Comparison of ENCODE assay signal across 14 cellular contexts in genomic region chrX:17580529-17581155, GRCh38.
DNase-seq lines count a peak whose midpoint lies in the region; ATAC-seq, FAIRE-seq and TF ChIP-seq lines count a peak whose summit lies in the region.
"Had no signal": no experiment of that assay in that cellular context is flagged by ENCODE, and none has a peak within 500 bp of the region (broad histone marks: within the 10 kb centered on the region; RNA-seq: fewer than 3 reads in every experiment).

No MANE protein-coding gene starts in this region.

- no TSS peak for BruUV-seq in endothelial cell of umbilical vein (replicated peaks; lab: Mats Ljungman, UMichigan)

- H3K9ac ChIP-seq in endothelial cell of umbilical vein (replicated peaks; ENCODE audit: extremely low read depth, insufficient read depth, low read length), result no peak overlapping the region

- peaks cover 74% of the 10 kb centered on the region for H3K4me1 Mint-ChIP-seq in HFFc6 (ENCODE audit: low read depth)
- H3K4me1 Mint-ChIP-seq: activated CD4-positive, alpha-beta T cell treated with anti-CD3 and anti-CD28 coated beads, Interleukin-2, amount 10 ng/mL, durations not matched to agents 7 days and 5 days had no signal

- no peaks in the 10 kb centered on the region for H3K27me3 Mint-ChIP-seq in HFFc6 (ENCODE audit: insufficient read depth)

- TF ChIP-seq CTCF in HFFc6 (IDR thresholded peaks at IDR 0.05) (no peak), endothelial cell of umbilical vein (IDR thresholded peaks at IDR 0.05; ENCODE audit: extremely low read depth in 1 of 2, insufficient read depth in 1 of 2, low read depth in 1 of 2, low read length in 2 of 2) (no peak), kidney epithelial cell (IDR thresholded peaks at IDR 0.05; ENCODE audit: insufficient read depth, low read length, poor library complexity, severe bottlenecking) (no peak), tibial artery (IDR thresholded peaks at IDR 0.05) (no peak), upper lobe of right lung (IDR thresholded peaks at IDR 0.05) (no peak)

- no peak for ATAC-seq in upper lobe of right lung

- no peaks in the 10 kb centered on the region for H3K9me3 Mint-ChIP-seq in HFFc6
- H3K9me3 Mint-ChIP-seq: activated CD4-positive, alpha-beta T cell treated with anti-CD3 and anti-CD28 coated beads, Interleukin-2, amount 10 ng/mL, durations not matched to agents 7 days and 5 days; dendritic cell treated with granulocyte-macrophage colony-stimulating factor and Interleukin-4, amounts not matched to agents 40 ng/mL and 50 ng/mL, for 4 days had no signal

- FAIRE-seq in endothelial cell of umbilical vein (lab: Jason Lieb, UNC), result peak; percentile 71

- no peaks in the 10 kb centered on the region for H3K79me2 ChIP-seq in endothelial cell of umbilical vein (ENCODE audit: control insufficient read depth, insufficient read depth, low read length)

- peak; percentile 58 for DNase-seq in HFFc6
- peak; percentile 39 for DNase-seq in endothelial cell of umbilical vein (ENCODE audit: low read depth, low spot score)
- peak; percentile 77 for DNase-seq in kidney epithelial cell (ENCODE audit: low read depth)
- DNase-seq in tibial artery, result peak in 1 of 2 donors; percentile 73
- DNase-seq in upper lobe of right lung, result no peak
- DNase-seq in activated CD4-positive, alpha-beta T cell treated with anti-CD3 and anti-CD28 coated beads, Interleukin-2, amount 50 U/mL, for 4 hours, result no peak
- DNase-seq in occipital lobe (lab: John Stamatoyannopoulos, UW), result no peak
- DNase-seq: activated CD4-positive, alpha-beta T cell treated with anti-CD3 and anti-CD28 coated beads, Interleukin-2, amount 10 ng/mL, durations not matched to agents 7 days and 5 days; activated naive CD4-positive, alpha-beta T cell treated with Interleukin-2 at 50 U/mL for 16 hours; DMS79 treated with DMSO at 0.1 percent for 48 hours; MV-4-11; NCI-H526; stimulated activated CD4-positive, alpha-beta T cell treated with anti-CD3 and anti-CD28 coated beads, Interleukin-15, amount 100 ng/mL, for 24 hours had no signal

- H4K20me1 ChIP-seq in endothelial cell of umbilical vein (replicated peaks; ENCODE audit: control insufficient read depth, extremely low read depth, insufficient read depth, low read length), result no peaks in the 10 kb centered on the region

- H3K4me1 ChIP-seq in endothelial cell of umbilical vein (ENCODE audit: control insufficient read depth, extremely low read depth, insufficient read depth, low read length) (peaks cover 7% of the 10 kb centered on the region), tibial artery (peaks cover 0 to 43% (median 3%) of the 10 kb centered on the region in 4 donors), upper lobe of right lung (no peaks in the 10 kb centered on the region)

- dilution Hi-C loops in endothelial cell of umbilical vein (cut with MboI; ENCODE audit: extremely low pct_ligation_motif_present, low sequenced_read_pairs), result no loop called here

- no peak overlapping the region for H3K4me2 ChIP-seq in endothelial cell of umbilical vein (ENCODE audit: insufficient read depth, low read length)

- H3K27ac ChIP-seq in endothelial cell of umbilical vein (ENCODE audit: insufficient read depth, low read depth, low read length) (no peak overlapping the region), tibial artery (peak overlapping the region; percentile 37 to 56), upper lobe of right lung (no peak overlapping the region)

- H3K27me3 ChIP-seq in endothelial cell of umbilical vein (ENCODE audit: control insufficient read depth in 2 of 2, insufficient read depth in 2 of 2, low read length in 2 of 2) (peaks cover 10 to 18% of the 10 kb centered on the region in 2 experiments), kidney epithelial cell (ENCODE audit: control insufficient read depth, insufficient read depth, low read length) (no peaks in the 10 kb centered on the region), tibial artery (no peaks in the 10 kb centered on the region), upper lobe of right lung (no peaks in the 10 kb centered on the region)

- H3K36me3 ChIP-seq in endothelial cell of umbilical vein (ENCODE audit: control insufficient read depth in 2 of 2, extremely low read depth in 1 of 2, insufficient read depth in 2 of 2, low read length in 2 of 2), result no peaks in the 10 kb centered on the region
- no peaks in the 10 kb centered on the region for H3K36me3 ChIP-seq in kidney epithelial cell (ENCODE audit: control insufficient read depth, insufficient read depth, low read length)
- H3K36me3 ChIP-seq in tibial artery, result no peaks in the 10 kb centered on the region
- H3K36me3 ChIP-seq in upper lobe of right lung, result no peaks in the 10 kb centered on the region

- TF ChIP-seq POLR2A in endothelial cell of umbilical vein (IDR thresholded peaks at IDR 0.05; ENCODE audit: low read depth, low read length), result no peak

- H3K4me3 ChIP-seq in endothelial cell of umbilical vein (replicated peaks in 1 of 3; ENCODE audit: insufficient read depth in 1 of 3, low read depth in 1 of 3, low read length in 3 of 3) (no peak overlapping the region), kidney epithelial cell (ENCODE audit: low read depth, low read length) (no peak overlapping the region), tibial artery (no peak overlapping the region), upper lobe of right lung (no peak overlapping the region)

- intact Hi-C loops in endothelial cell of umbilical vein (cut with micrococcal nuclease), result no loop called here
- intact Hi-C loops in tibial artery (cut with DNase I; ENCODE audit: low total_unique reads), result no loop called here
- intact Hi-C loops in upper lobe of right lung (cut with DNase I), result no loop called here

- H3K27ac Mint-ChIP-seq in HFFc6, result peak overlapping the region; percentile 91
- H3K27ac Mint-ChIP-seq: activated CD4-positive, alpha-beta T cell treated with anti-CD3 and anti-CD28 coated beads, Interleukin-2, amount 10 ng/mL, durations not matched to agents 7 days and 5 days; dendritic cell treated with granulocyte-macrophage colony-stimulating factor and Interleukin-4, amounts not matched to agents 40 ng/mL and 50 ng/mL, for 4 days had no signal

- CTCF ChIA-PET in endothelial cell of umbilical vein (lab: Charles Lee), result interaction anchor here (0.9 to 2.4 kb wide), 2 partner anchors 11 to 13 kb away, joined by 4 to 10 read pairs; no protein-coding TSS in a partner anchor

- POLR2A ChIA-PET in endothelial cell of umbilical vein (lab: Charles Lee), result no interaction called here

- H3K9me3 ChIP-seq in endothelial cell of umbilical vein (replicated peaks; ENCODE audit: control insufficient read depth, insufficient read depth, low read length) (no peaks in the 10 kb centered on the region), tibial artery (no peaks in the 10 kb centered on the region), upper lobe of right lung (no peaks in the 10 kb centered on the region)

- H3K9me1 ChIP-seq in endothelial cell of umbilical vein (replicated peaks; ENCODE audit: control insufficient read depth, extremely low read depth, insufficient read depth, low read length), result no peaks in the 10 kb centered on the region

- no peaks in the 10 kb centered on the region for H3K36me3 Mint-ChIP-seq in HFFc6 (ENCODE audit: low read depth)

- peak overlapping the region; percentile 73 for H3K4me3 Mint-ChIP-seq in HFFc6
- H3K4me3 Mint-ChIP-seq: activated CD4-positive, alpha-beta T cell treated with anti-CD3 and anti-CD28 coated beads, Interleukin-2, amount 10 ng/mL, durations not matched to agents 7 days and 5 days; dendritic cell treated with granulocyte-macrophage colony-stimulating factor and Interleukin-4, amounts not matched to agents 40 ng/mL and 50 ng/mL, for 4 days had no signal

- H2AFZ ChIP-seq in endothelial cell of umbilical vein (ENCODE audit: low read depth, low read length), result no peak overlapping the region

TF ChIP-seq in endothelial cell of umbilical vein, 7 proteins besides CTCF, POLR2A, EP300 and RAD21:
- TF ChIP-seq MYC (IDR thresholded peaks at IDR 0.05; ENCODE audit: low read depth, low read length), result no peak
- TF ChIP-seq, protein P1, sequence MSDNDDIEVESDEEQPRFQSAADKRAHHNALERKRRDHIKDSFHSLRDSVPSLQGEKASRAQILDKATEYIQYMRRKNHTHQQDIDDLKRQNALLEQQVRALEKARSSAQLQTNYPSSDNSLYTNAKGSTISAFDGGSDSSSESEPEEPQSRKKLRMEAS (IDR thresholded peaks at IDR 0.05; ENCODE audit: insufficient read depth, insufficient read length), result no peak
- no peak for TF ChIP-seq EZH2 (IDR thresholded peaks at IDR 0.05; ENCODE audit: borderline replicate concordance, low read depth, low read length, severe bottlenecking)
- no peak for TF ChIP-seq POLR2AphosphoS5 (IDR thresholded peaks at IDR 0.05; ENCODE audit: insufficient read depth, low read depth, low read length)

Comparison
In these comparisons a context has a peak if more than half of its experiments do, and no peak if none do; other contexts are left out.
1. DNase-seq: peak in HFFc6 (single experiment), endothelial cell of umbilical vein (single experiment) and kidney epithelial cell (single experiment); none in upper lobe of right lung (single experiment), activated CD4-positive, alpha-beta T cell treated with anti-CD3 and anti-CD28 coated beads, Interleukin-2, amount 50 U/mL, for 4 hours (0 of 2) and occipital lobe (single experiment).
2. H3K27ac ChIP-seq: peak in tibial artery (2 of 2); none in endothelial cell of umbilical vein (single experiment) and upper lobe of right lung (single experiment).